In the genomic region with DNA sequence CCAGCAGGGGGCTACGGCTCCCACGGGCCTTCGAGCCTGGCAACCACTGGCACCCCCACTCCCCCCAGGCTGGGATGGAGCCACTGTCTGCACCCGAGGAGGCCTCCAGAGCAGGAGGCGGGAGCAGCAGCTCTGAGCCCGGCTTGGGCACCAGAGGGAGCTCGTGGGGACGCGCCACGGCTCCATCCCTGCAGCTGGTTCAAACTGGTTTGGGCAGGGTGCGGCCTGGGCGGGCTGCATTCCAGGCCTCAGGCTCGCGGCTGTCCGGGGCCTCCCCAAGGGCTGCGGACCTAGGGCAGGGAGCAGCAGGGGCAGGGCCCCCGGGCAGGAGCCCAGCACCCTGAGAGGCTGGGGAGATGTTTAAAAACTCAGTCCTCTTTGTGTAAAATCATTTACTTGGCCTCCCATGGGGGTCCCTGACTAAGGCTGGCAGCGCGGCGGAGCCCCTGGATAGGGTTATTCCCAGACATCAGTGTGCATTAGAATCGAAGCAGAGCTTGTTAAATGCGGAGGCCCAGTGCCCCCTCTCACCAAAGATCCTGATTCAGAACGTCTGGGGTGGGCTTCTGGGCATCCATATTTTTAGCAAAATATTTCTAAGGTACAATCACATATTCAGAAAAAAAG, we compare ENCODE assay signal across 1 cellular context.
TF ChIP-seq lines count a peak whose summit lies in the region.

No MANE protein-coding gene starts in this region.

TF ChIP-seq in K562, 482 proteins besides CTCF, POLR2A, EP300 and RAD21 (continued from another document and continues in another):
- TF ChIP-seq, protein P1, sequence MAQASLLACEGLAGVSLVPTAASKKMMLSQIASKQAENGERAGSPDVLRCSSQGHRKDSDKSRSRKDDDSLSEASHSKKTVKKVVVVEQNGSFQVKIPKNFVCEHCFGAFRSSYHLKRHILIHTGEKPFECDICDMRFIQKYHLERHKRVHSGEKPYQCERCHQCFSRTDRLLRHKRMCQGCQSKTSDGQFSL (CRISPR knock-in tag; IDR thresholded peaks at IDR 0.05): peak; percentile 73
- TF ChIP-seq, protein P1 (tag; IDR thresholded peaks at IDR 0.05): peak in 1 of 2 experiments; percentile 65; a peak in 2 of 4 replicates
- TF ChIP-seq, protein P2, sequence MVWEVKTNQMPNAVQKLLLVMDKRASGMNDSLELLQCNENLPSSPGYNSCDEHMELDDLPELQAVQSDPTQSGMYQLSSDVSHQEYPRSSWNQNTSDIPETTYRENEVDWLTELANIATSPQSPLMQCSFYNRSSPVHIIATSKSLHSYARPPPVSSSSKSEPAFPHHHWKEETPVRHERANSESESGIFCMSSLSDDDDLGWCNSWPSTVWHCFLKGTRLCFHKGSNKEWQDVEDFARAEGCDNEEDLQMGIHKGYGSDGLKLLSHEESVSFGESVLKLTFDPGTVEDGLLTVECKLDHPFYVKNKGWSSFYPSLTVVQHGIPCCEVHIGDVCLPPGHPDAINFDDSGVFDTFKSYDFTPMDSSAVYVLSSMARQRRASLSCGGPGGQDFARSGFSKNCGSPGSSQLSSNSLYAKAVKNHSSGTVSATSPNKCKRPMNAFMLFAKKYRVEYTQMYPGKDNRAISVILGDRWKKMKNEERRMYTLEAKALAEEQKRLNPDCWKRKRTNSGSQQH (CRISPR knock-in tag; IDR thresholded peaks at IDR 0.05): no peak
- TF ChIP-seq SP1 (CRISPR knock-in tag; IDR thresholded peaks at IDR 0.05) (peak; percentile 59; the same call in 1 of the 2 replicates), SIX5 (IDR thresholded peaks at IDR 0.05; ENCODE audit: borderline replicate concordance in 1 of 2, insufficient read depth in 1 of 2, low read depth in 1 of 2, low read length in 2 of 2) (no peak), NFATC3 (IDR thresholded peaks at IDR 0.05) (peak; percentile 64; the same call in 1 of the 2 replicates), GATAD2B (IDR thresholded peaks at IDR 0.05; ENCODE audit: borderline replicate concordance) (no peak), ZNF668 (CRISPR knock-in tag; IDR thresholded peaks at IDR 0.05) (0 out of 2 replicates have a peak, but pooled peaks have one; percentile 8), ZNF444 (CRISPR knock-in tag; IDR thresholded peaks at IDR 0.05) (no peak), BACH1 (tag; IDR thresholded peaks at IDR 0.05) (no peak; the same call in 1 of the 2 replicates), ARNT (IDR thresholded peaks at IDR 0.05) (no peak), POLR2H (tag; IDR thresholded peaks at IDR 0.05; ENCODE audit: low read depth) (peak; percentile 76), HDAC3 (IDR thresholded peaks at IDR 0.05; ENCODE audit: borderline replicate concordance, partially characterized antibody) (no peak), TBP (optimal IDR thresholded peaks at IDR 0.05; ENCODE audit: low read depth, low read length) (peak; percentile 62), TSC22D4 (tag; IDR thresholded peaks at IDR 0.05) (no peak), ZNF551 (CRISPR knock-in tag; IDR thresholded peaks at IDR 0.05) (no peak), FOXA3 (CRISPR knock-in tag; conservative IDR thresholded peaks at IDR 0.05 in 1 of 2, IDR thresholded peaks at IDR 0.05 in 1 of 2) (no peak), CHCHD3 (CRISPR knock-in tag; IDR thresholded peaks at IDR 0.05) (no peak), RBM17 (IDR thresholded peaks at IDR 0.05; ENCODE audit: borderline replicate concordance, low read depth, low read length) (no peak), BHLHE40 (IDR thresholded peaks at IDR 0.05; ENCODE audit: low read length) (no peak; the same call in 1 of the 2 replicates), SMARCA4 (IDR thresholded peaks at IDR 0.05) (peak; percentile 59; the same call in 1 of the 2 replicates), ZNF785 (CRISPR knock-in tag; IDR thresholded peaks at IDR 0.05) (no peak), ZNF165 (CRISPR knock-in tag; IDR thresholded peaks at IDR 0.05; ENCODE audit: borderline replicate concordance) (0 out of 2 replicates have a peak, but pooled peaks have one; percentile 13), BRF1 (IDR thresholded peaks at IDR 0.05; ENCODE audit: borderline replicate concordance, extremely low read depth, insufficient read length) (no peak), ELF4 (CRISPR knock-in tag; IDR thresholded peaks at IDR 0.05) (peak; percentile 35; the same call in 1 of the 2 replicates), TAF9B (IDR thresholded peaks at IDR 0.05; ENCODE audit: partially characterized antibody) (no peak), POLR2AphosphoS2 (IDR thresholded peaks at IDR 0.05; ENCODE audit: low read length) (no peak), RBM22 (IDR thresholded peaks at IDR 0.05; ENCODE audit: low read depth, low read length, poor library complexity, severe bottlenecking) (peak; percentile 26), ATF7 (IDR thresholded peaks at IDR 0.05) (peak; percentile 55; the same call in 1 of the 2 replicates), FOXM1 (IDR thresholded peaks at IDR 0.05; ENCODE audit: low read depth) (no peak), FOXM1 (CRISPR knock-in tag; IDR thresholded peaks at IDR 0.05; ENCODE audit: low read depth) (no peak), PHF20 (IDR thresholded peaks at IDR 0.05; ENCODE audit: partially characterized antibody) (peak; percentile 54), SMC3 (conservative IDR thresholded peaks at IDR 0.05; ENCODE audit: insufficient read depth, low read depth, low read length) (peak; percentile 66; the same call in 1 of the 2 replicates), ZKSCAN1 (IDR thresholded peaks at IDR 0.05; ENCODE audit: low read depth, low read length) (0 out of 2 replicates have a peak, but pooled peaks have one; percentile 51), NELFE (IDR thresholded peaks at IDR 0.05; ENCODE audit: insufficient read depth, insufficient read length) (no peak), ZNF217 (CRISPR knock-in tag; IDR thresholded peaks at IDR 0.05) (no peak), CBX8 (IDR thresholded peaks at IDR 0.05; ENCODE audit: borderline replicate concordance, extremely low read depth, low read depth, low read length, poor library complexity, severe bottlenecking) (no peak), MYNN (IDR thresholded peaks at IDR 0.05) (peak; percentile 77), MYNN (CRISPR knock-in tag; IDR thresholded peaks at IDR 0.05) (no peak), ZNF57 (CRISPR knock-in tag; IDR thresholded peaks at IDR 0.05) (no peak), NBN (IDR thresholded peaks at IDR 0.05; ENCODE audit: low read depth) (peak; percentile 36; the same call in 1 of the 2 replicates), KAT7 (CRISPR knock-in tag; IDR thresholded peaks at IDR 0.05; ENCODE audit: borderline replicate concordance) (no peak), NFRKB (IDR thresholded peaks at IDR 0.05; ENCODE audit: low read depth) (peak; percentile 76; the same call in 1 of the 2 replicates), HDAC1 (IDR thresholded peaks at IDR 0.05) (no peak)
- TF ChIP-seq, protein P3, sequence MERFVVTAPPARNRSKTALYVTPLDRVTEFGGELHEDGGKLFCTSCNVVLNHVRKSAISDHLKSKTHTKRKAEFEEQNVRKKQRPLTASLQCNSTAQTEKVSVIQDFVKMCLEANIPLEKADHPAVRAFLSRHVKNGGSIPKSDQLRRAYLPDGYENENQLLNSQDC (CRISPR knock-in tag; IDR thresholded peaks at IDR 0.05): no peak
- TF ChIP-seq, protein P4, sequence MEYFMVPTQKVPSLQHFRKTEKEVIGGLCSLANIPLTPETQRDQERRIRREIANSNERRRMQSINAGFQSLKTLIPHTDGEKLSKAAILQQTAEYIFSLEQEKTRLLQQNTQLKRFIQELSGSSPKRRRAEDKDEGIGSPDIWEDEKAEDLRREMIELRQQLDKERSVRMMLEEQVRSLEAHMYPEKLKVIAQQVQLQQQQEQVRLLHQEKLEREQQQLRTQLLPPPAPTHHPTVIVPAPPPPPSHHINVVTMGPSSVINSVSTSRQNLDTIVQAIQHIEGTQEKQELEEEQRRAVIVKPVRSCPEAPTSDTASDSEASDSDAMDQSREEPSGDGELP (CRISPR knock-in tag; IDR thresholded peaks at IDR 0.05; ENCODE audit: borderline replicate concordance): peak; percentile 96
- TF ChIP-seq, protein P5, sequence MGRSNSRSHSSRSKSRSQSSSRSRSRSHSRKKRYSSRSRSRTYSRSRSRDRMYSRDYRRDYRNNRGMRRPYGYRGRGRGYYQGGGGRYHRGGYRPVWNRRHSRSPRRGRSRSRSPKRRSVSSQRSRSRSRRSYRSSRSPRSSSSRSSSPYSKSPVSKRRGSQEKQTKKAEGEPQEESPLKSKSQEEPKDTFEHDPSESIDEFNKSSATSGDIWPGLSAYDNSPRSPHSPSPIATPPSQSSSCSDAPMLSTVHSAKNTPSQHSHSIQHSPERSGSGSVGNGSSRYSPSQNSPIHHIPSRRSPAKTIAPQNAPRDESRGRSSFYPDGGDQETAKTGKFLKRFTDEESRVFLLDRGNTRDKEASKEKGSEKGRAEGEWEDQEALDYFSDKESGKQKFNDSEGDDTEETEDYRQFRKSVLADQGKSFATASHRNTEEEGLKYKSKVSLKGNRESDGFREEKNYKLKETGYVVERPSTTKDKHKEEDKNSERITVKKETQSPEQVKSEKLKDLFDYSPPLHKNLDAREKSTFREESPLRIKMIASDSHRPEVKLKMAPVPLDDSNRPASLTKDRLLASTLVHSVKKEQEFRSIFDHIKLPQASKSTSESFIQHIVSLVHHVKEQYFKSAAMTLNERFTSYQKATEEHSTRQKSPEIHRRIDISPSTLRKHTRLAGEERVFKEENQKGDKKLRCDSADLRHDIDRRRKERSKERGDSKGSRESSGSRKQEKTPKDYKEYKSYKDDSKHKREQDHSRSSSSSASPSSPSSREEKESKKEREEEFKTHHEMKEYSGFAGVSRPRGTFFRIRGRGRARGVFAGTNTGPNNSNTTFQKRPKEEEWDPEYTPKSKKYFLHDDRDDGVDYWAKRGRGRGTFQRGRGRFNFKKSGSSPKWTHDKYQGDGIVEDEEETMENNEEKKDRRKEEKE (IDR thresholded peaks at IDR 0.05; ENCODE audit: borderline replicate concordance in 1 of 2, control insufficient read depth in 1 of 2, low read depth in 2 of 2, low read length in 1 of 2): peak in 1 of 2 experiments; percentile 58; a peak in 1 of 4 replicates
- TF ChIP-seq, protein P6, sequence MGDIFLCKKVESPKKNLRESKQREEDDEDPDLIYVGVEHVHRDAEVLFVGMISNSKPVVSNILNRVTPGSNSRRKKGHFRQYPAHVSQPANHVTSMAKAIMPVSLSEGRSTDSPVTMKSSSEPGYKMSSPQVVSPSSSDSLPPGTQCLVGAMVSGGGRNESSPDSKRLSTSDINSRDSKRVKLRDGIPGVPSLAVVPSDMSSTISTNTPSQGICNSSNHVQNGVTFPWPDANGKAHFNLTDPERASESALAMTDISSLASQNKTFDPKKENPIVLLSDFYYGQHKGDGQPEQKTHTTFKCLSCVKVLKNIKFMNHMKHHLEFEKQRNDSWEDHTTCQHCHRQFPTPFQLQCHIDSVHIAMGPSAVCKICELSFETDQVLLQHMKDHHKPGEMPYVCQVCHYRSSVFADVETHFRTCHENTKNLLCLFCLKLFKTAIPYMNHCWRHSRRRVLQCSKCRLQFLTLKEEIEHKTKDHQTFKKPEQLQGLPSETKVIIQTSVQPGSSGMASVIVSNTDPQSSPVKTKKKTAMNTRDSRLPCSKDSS (IDR thresholded peaks at IDR 0.05; ENCODE audit: low read depth, partially characterized antibody): no peak
- TF ChIP-seq, protein P7, sequence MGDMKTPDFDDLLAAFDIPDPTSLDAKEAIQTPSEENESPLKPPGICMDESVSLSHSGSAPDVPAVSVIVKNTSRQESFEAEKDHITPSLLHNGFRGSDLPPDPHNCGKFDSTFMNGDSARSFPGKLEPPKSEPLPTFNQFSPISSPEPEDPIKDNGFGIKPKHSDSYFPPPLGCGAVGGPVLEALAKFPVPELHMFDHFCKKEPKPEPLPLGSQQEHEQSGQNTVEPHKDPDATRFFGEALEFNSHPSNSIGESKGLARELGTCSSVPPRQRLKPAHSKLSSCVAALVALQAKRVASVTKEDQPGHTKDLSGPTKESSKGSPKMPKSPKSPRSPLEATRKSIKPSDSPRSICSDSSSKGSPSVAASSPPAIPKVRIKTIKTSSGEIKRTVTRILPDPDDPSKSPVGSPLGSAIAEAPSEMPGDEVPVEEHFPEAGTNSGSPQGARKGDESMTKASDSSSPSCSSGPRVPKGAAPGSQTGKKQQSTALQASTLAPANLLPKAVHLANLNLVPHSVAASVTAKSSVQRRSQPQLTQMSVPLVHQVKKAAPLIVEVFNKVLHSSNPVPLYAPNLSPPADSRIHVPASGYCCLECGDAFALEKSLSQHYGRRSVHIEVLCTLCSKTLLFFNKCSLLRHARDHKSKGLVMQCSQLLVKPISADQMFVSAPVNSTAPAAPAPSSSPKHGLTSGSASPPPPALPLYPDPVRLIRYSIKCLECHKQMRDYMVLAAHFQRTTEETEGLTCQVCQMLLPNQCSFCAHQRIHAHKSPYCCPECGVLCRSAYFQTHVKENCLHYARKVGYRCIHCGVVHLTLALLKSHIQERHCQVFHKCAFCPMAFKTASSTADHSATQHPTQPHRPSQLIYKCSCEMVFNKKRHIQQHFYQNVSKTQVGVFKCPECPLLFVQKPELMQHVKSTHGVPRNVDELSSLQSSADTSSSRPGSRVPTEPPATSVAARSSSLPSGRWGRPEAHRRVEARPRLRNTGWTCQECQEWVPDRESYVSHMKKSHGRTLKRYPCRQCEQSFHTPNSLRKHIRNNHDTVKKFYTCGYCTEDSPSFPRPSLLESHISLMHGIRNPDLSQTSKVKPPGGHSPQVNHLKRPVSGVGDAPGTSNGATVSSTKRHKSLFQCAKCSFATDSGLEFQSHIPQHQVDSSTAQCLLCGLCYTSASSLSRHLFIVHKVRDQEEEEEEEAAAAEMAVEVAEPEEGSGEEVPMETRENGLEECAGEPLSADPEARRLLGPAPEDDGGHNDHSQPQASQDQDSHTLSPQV (IDR thresholded peaks at IDR 0.05): peak; percentile 96
- TF ChIP-seq, protein P8, sequence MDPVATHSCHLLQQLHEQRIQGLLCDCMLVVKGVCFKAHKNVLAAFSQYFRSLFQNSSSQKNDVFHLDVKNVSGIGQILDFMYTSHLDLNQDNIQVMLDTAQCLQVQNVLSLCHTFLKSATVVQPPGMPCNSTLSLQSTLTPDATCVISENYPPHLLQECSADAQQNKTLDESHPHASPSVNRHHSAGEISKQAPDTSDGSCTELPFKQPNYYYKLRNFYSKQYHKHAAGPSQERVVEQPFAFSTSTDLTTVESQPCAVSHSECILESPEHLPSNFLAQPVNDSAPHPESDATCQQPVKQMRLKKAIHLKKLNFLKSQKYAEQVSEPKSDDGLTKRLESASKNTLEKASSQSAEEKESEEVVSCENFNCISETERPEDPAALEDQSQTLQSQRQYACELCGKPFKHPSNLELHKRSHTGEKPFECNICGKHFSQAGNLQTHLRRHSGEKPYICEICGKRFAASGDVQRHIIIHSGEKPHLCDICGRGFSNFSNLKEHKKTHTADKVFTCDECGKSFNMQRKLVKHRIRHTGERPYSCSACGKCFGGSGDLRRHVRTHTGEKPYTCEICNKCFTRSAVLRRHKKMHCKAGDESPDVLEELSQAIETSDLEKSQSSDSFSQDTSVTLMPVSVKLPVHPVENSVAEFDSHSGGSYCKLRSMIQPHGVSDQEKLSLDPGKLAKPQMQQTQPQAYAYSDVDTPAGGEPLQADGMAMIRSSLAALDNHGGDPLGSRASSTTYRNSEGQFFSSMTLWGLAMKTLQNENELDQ (CRISPR knock-in tag; IDR thresholded peaks at IDR 0.05; ENCODE audit: borderline replicate concordance): no peak
